ENCODE assay signal across 9 cellular contexts in the genomic region with DNA sequence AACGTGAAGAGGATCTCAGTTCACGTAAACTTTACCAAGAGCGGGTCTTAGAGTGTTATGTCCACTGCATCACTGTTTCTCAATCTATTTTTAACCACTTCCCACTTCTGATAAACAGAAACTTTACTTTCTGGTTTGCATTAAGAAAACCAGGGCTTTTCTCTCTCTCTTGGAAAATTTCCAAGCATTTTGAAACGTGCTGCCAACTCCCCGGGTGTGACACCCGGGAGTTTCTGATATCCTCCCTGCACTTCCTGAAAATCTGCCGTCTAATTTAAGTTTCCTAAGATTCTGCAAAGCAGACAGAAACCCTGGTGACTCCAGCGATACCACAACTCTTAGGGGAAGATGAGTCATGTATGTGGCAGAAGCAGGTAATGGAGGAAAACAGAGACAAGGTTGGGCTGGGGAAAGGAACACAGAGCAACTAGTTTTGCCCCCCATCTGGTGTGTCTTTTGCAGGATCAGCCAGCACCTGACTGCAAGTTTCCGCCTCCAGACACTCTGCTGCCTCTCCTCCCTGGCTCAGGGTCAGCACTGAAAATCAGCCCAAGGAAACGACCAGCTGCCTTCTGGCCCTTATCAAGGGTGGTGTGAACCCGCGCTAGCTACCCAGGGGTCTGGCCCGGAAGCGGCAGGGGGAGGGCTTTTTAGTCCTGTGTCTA. TPM values are rescaled to one million over a fixed set of nuclear protein-coding genes. Genes with fewer than 3 reads are reported as not detected.
A peak's percentile ranks its signal among the peaks of the same experiment; 100 is the strongest.
DNase-seq lines count a peak whose midpoint lies in the region; ATAC-seq and FAIRE-seq lines count a peak whose summit lies in the region.
"Had no signal": no experiment of that assay in that cellular context is flagged by ENCODE, and none has a peak within 500 bp of the region (broad histone marks: within the 10 kb centered on the region; RNA-seq: fewer than 3 reads in every experiment).

No MANE protein-coding gene starts in this region.

- H3K36me3 ChIP-seq in skeletal muscle tissue (ENCODE audit: control insufficient read depth in 3 of 3, insufficient read depth in 3 of 3, low read length in 3 of 3): no peaks in the 10 kb centered on the region

- peaks cover 23% of the 10 kb centered on the region for H3K4me1 Mint-ChIP-seq in T-helper 2 cell treated with Interferon-gamma antibody and Interleukin-4, amounts not matched to agents 5 μg/mL and 100 μg/mL, for 36 hours (ENCODE audit: low read depth)

- H3K4me1 ChIP-seq in skeletal muscle tissue (ENCODE audit: control insufficient read depth in 3 of 3, insufficient read depth in 3 of 3, low read length in 3 of 3): peaks cover 16 to 20% (median 20%) of the 10 kb centered on the region in 3 donors

- ATAC-seq in GM19397 (IDR thresholded peaks at IDR 0.05; ENCODE audit: unreplicated experiment): no peak

- H3K27ac ChIP-seq in skeletal muscle tissue (ENCODE audit: low read depth, low read length): peak overlapping the region; percentile 51

- FAIRE-seq in HTR-8/SVneo (lab: Jason Lieb, UNC): no peak

- H3K4me3 Mint-ChIP-seq in T-helper 2 cell treated with Interferon-gamma antibody and Interleukin-4, amounts not matched to agents 5 μg/mL and 100 μg/mL, for 36 hours: peak overlapping the region; percentile 59

- DNase-seq in activated gamma-delta T cell treated with Interleukin-2 at 50 U/mL for 16 hours (peak; percentile 4), activated gamma-delta T cell (lab: John Stamatoyannopoulos, UW) (no peak), fibroblast of peridontal ligament (ENCODE audit: extremely low read depth) (peak; percentile 57), HTR-8/SVneo (ENCODE audit: insufficient read length, low spot score) (no peak), DMS153 (lab: John Stamatoyannopoulos, UW) (no peak)
- DNase-seq in T-helper 2 cell treated with Interferon-gamma antibody and Interleukin-4, amounts not matched to agents 5 μg/mL and 100 μg/mL, for 36 hours (ENCODE audit: low spot score): peak; percentile 49

- H3K9me3 Mint-ChIP-seq in T-helper 2 cell treated with Interferon-gamma antibody and Interleukin-4, amounts not matched to agents 5 μg/mL and 100 μg/mL, for 36 hours: peaks cover 8% of the 10 kb centered on the region

- peak overlapping the region in 2 of 3 donors; percentile 22 to 52 for H3K4me3 ChIP-seq in skeletal muscle tissue (ENCODE audit: low read length in 3 of 3)

- H3K27ac Mint-ChIP-seq in T-helper 2 cell treated with Interferon-gamma antibody and Interleukin-4, amounts not matched to agents 5 μg/mL and 100 μg/mL, for 36 hours: peak overlapping the region; percentile 62

- H3K9me3 ChIP-seq in skeletal muscle tissue (ENCODE audit: control insufficient read depth in 3 of 3, low read length in 3 of 3): no peaks in the 10 kb centered on the region

- H3K9ac ChIP-seq in skeletal muscle tissue (ENCODE audit: low read depth in 1 of 3, low read length in 3 of 3): no peak overlapping the region

- H3K36me3 Mint-ChIP-seq in T-helper 2 cell treated with Interferon-gamma antibody and Interleukin-4, amounts not matched to agents 5 μg/mL and 100 μg/mL, for 36 hours (ENCODE audit: low read depth): no peaks in the 10 kb centered on the region

- H3K27me3 Mint-ChIP-seq in T-helper 2 cell treated with Interferon-gamma antibody and Interleukin-4, amounts not matched to agents 5 μg/mL and 100 μg/mL, for 36 hours (ENCODE audit: low read depth): peaks cover 23% of the 10 kb centered on the region

- peaks cover 5 to 7% (median 6%) of the 10 kb centered on the region in 3 donors for H3K27me3 ChIP-seq in skeletal muscle tissue (ENCODE audit: control insufficient read depth in 3 of 3, insufficient read depth in 3 of 3, low read length in 3 of 3)

RNA-seq across cellular contexts. Expression of gene FFAR2, which starts 11.4 kb away (rescaled TPM):
- 1.0 TPM for total RNA-seq in skeletal muscle tissue
- total RNA-seq: activated CD8-positive, alpha-beta memory T cell treated with anti-CD3 and anti-CD28 coated beads for 36 hours had no signal

RNA-seq across cellular contexts. Expression of gene KRTDAP, which starts 53.7 kb away (rescaled TPM):
- total RNA-seq in skeletal muscle tissue: not detected
- total RNA-seq: activated CD8-positive, alpha-beta memory T cell treated with anti-CD3 and anti-CD28 coated beads for 36 hours had no signal

Comparison
In these comparisons a context has a peak if more than half of its experiments do, and no peak if none do; other contexts are left out.
1. DNase-seq: peak in activated gamma-delta T cell treated with Interleukin-2 at 50 U/mL for 16 hours (single experiment), T-helper 2 cell treated with Interferon-gamma antibody and Interleukin-4, amounts not matched to agents 5 μg/mL and 100 μg/mL, for 36 hours (single experiment) and fibroblast of peridontal ligament (single experiment); none in activated gamma-delta T cell (single experiment), HTR-8/SVneo (single experiment) and DMS153 (single experiment).